1 cellular context compared by ENCODE assay signal in genomic region chr1:37338658-37339057, GRCh38.
TF ChIP-seq lines count a peak whose summit lies in the region.

No MANE protein-coding gene starts in this region.

TF ChIP-seq in SK-N-SH, 30 proteins besides CTCF, POLR2A, EP300 and RAD21 (continued from another document):
- no peak for TF ChIP-seq REST (IDR thresholded peaks at IDR 0.05; ENCODE audit: low read depth, low read length)
- no peak for TF ChIP-seq GABPA (IDR thresholded peaks at IDR 0.05; ENCODE audit: low read depth)
- TF ChIP-seq FOXM1 (IDR thresholded peaks at IDR 0.05; ENCODE audit: low read depth) = no peak
